In genomic region chr3:121834734-121835709, GRCh38 we compare ENCODE assay signal across 1 cellular context.
TF ChIP-seq lines count a peak whose summit lies in the region.

TSS of gene EAF2 (plus strand) at chr3:121835209. CDS start at chr3:121835286, 77 bp downstream.
TSS of gene IQCB1 (minus strand) at chr3:121835060. CDS start at chr3:121828960, 6,100 bp downstream.

TF ChIP-seq in neural cell, 6 proteins besides CTCF, POLR2A, EP300 and RAD21 (continued from another document):
- peak; percentile 31 for TF ChIP-seq REST (IDR thresholded peaks at IDR 0.05; ENCODE audit: borderline replicate concordance)
- peak; percentile 49 for TF ChIP-seq SMC3 (conservative IDR thresholded peaks at IDR 0.05; ENCODE audit: poor library complexity)
- no peak for TF ChIP-seq EZH2 (IDR thresholded peaks at IDR 0.05; ENCODE audit: borderline replicate concordance, insufficient read depth, low read length, poor library complexity, severe bottlenecking)
- peak; percentile 93 for TF ChIP-seq MXI1 (conservative IDR thresholded peaks at IDR 0.05; ENCODE audit: poor library complexity, severe bottlenecking)
- TF ChIP-seq POLR2AphosphoS5 (IDR thresholded peaks at IDR 0.05) = peak; percentile 45
